ENCODE assay signal across 1 cellular context in the genomic region with DNA sequence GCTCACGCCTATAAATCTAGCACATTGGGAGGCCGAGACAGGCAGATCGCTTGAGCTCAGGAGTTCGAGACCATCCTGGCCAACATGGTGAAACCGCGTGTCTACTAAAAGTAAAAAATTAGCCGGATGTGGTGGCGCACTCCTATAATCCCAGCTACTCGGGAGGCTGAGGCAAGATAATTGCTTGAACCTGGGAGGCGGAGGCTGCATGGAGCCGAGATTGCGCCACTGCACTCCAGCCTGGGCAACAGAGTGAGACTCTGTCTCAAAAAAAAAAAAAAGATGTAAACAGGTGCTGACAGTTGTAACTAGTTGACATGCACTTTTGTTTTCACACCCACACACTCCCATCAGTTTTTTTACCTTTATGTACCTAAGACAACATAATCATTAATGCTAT.
TF ChIP-seq lines count a peak whose summit lies in the region.

No MANE protein-coding gene starts in this region.

TF ChIP-seq in HepG2, 621 proteins besides CTCF, POLR2A, EP300 and RAD21:
- TF ChIP-seq, protein P1, sequence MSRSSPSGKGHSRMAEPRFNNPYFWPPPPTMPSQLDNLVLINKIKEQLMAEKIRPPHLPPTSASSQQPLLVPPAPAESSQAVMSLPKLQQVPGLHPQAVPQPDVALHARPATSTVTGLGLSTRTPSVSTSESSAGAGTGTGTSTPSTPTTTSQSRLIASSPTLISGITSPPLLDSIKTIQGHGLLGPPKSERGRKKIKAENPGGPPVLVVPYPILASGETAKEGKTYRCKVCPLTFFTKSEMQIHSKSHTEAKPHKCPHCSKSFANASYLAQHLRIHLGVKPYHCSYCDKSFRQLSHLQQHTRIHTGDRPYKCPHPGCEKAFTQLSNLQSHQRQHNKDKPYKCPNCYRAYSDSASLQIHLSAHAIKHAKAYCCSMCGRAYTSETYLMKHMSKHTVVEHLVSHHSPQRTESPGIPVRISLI (CRISPR knock-in tag; IDR thresholded peaks at IDR 0.05; ENCODE audit: borderline replicate concordance), result peak; percentile 13; the same call in 1 of the 2 replicates
- TF ChIP-seq ZNF121 (CRISPR knock-in tag; IDR thresholded peaks at IDR 0.05), result peak; percentile 95
- peak; percentile 68; the same call in 1 of the 2 replicates for TF ChIP-seq ZNF460 (CRISPR knock-in tag; IDR thresholded peaks at IDR 0.05; ENCODE audit: borderline replicate concordance)
- TF ChIP-seq, protein P2, sequence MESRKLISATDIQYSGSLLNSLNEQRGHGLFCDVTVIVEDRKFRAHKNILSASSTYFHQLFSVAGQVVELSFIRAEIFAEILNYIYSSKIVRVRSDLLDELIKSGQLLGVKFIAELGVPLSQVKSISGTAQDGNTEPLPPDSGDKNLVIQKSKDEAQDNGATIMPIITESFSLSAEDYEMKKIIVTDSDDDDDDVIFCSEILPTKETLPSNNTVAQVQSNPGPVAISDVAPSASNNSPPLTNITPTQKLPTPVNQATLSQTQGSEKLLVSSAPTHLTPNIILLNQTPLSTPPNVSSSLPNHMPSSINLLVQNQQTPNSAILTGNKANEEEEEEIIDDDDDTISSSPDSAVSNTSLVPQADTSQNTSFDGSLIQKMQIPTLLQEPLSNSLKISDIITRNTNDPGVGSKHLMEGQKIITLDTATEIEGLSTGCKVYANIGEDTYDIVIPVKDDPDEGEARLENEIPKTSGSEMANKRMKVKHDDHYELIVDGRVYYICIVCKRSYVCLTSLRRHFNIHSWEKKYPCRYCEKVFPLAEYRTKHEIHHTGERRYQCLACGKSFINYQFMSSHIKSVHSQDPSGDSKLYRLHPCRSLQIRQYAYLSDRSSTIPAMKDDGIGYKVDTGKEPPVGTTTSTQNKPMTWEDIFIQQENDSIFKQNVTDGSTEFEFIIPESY (CRISPR knock-in tag; IDR thresholded peaks at IDR 0.05), result peak; percentile 43; the same call in 1 of the 2 replicates
- TF ChIP-seq ZMYM2 (CRISPR knock-in tag; IDR thresholded peaks at IDR 0.05), result 0 out of 2 replicates have a peak, but pooled peaks have one; percentile 62
TF ChIP-seq in HepG2: peak in this region for 5; not testable (repeated sequence) for 616.
